ENCODE assay signal across 1 cellular context in genomic region chr12:115755061-115755751, GRCh38.
TF ChIP-seq lines count a peak whose summit lies in the region.

No MANE protein-coding gene starts in this region.

TF ChIP-seq in K562, 482 proteins besides CTCF, POLR2A, EP300 and RAD21 (continued from another document):
- no peak for TF ChIP-seq ARID3A (IDR thresholded peaks at IDR 0.05; ENCODE audit: borderline replicate concordance, low read depth, low read length)
